23 cellular contexts compared by ENCODE assay signal in the genomic region with DNA sequence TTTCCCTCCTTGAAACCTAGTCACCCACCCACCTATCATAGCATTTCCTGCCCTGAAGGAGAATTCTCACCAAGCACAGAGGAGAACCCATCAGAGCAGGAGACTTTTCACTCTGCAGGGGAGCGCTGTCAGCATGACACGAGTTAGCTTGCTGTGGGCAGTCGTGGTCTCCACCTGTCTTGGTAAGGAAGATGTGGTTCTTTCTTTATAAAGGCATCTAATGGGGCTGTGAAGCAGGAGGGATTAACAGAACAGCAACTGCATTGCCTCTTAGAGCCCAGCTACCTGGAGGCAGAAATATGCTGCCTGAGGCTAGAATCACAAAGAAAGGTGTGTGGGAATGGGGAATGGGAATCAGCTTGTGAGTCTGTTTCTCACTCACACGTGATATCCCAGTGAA.
A peak's percentile ranks its signal among the peaks of the same experiment; 100 is the strongest.
DNase-seq lines count a peak whose midpoint lies in the region; ATAC-seq and TF ChIP-seq lines count a peak whose summit lies in the region.
"Had no signal": no experiment of that assay in that cellular context is flagged by ENCODE, and none has a peak within 500 bp of the region (broad histone marks: within the 10 kb centered on the region; RNA-seq: fewer than 3 reads in every experiment).

No MANE protein-coding gene starts in this region.

- H3K9me3 ChIP-seq in CD8-positive, alpha-beta memory T cell (ENCODE audit: low read length) = no peaks in the 10 kb centered on the region
- H3K9me3 ChIP-seq in stomach = no peaks in the 10 kb centered on the region

- no peaks in the 10 kb centered on the region for H3K9me3 Mint-ChIP-seq in activated CD4-positive, alpha-beta T cell treated with anti-CD3 and anti-CD28 coated beads, Interleukin-2, amount 10 ng/mL, durations not matched to agents 7 days and 5 days
- H3K9me3 Mint-ChIP-seq in CD8-positive, alpha-beta memory T cell = no peaks in the 10 kb centered on the region
- H3K9me3 Mint-ChIP-seq in activated T-helper 17 cell treated with anti-CD3 and anti-CD28 coated beads, Interleukin-2, amount 50 U/mL, for 72 hours = no peaks in the 10 kb centered on the region
- peaks cover 0 to 1% (median 0%) of the 10 kb centered on the region in 9 donors for H3K9me3 Mint-ChIP-seq in naive thymus-derived CD8-positive, alpha-beta T cell
- H3K9me3 Mint-ChIP-seq: type B pancreatic cell had no signal

- peak overlapping the region; percentile 25 for H3K27ac Mint-ChIP-seq in activated CD4-positive, alpha-beta T cell treated with anti-CD3 and anti-CD28 coated beads, Interleukin-2, amount 10 ng/mL, durations not matched to agents 7 days and 5 days
- H3K27ac Mint-ChIP-seq in CD8-positive, alpha-beta memory T cell = peak overlapping the region in 4 of 8 donors; percentile 40 to 81 (median 74)
- no peak overlapping the region for H3K27ac Mint-ChIP-seq in activated T-helper 17 cell treated with anti-CD3 and anti-CD28 coated beads, Interleukin-2, amount 50 U/mL, for 72 hours
- peak overlapping the region in 7 of 10 donors; percentile 40 to 88 (median 66) for H3K27ac Mint-ChIP-seq in naive thymus-derived CD8-positive, alpha-beta T cell
- H3K27ac Mint-ChIP-seq: type B pancreatic cell had no signal

- TF ChIP-seq EP300 in stomach (IDR thresholded peaks at IDR 0.05) = no peak

- H3K27ac ChIP-seq in CD8-positive, alpha-beta memory T cell (ENCODE audit: low read depth, low read length) = no peak overlapping the region
- H3K27ac ChIP-seq in stomach = no peak overlapping the region
- H3K27ac ChIP-seq: cardiac muscle cell had no signal

- H3K4me1 ChIP-seq in CD8-positive, alpha-beta memory T cell (ENCODE audit: insufficient read depth, low read length) = no peaks in the 10 kb centered on the region
- H3K4me1 ChIP-seq in stomach = no peaks in the 10 kb centered on the region

- no peak for TF ChIP-seq CTCF in stomach (IDR thresholded peaks at IDR 0.05)

- DNase-seq in activated CD4-positive, alpha-beta T cell treated with anti-CD3 and anti-CD28 coated beads, Interleukin-2, amount 10 ng/mL, durations not matched to agents 7 days and 5 days = no peak
- no peak for DNase-seq in activated CD4-positive, alpha-beta T cell treated with anti-CD3 and anti-CD28 coated beads, Interleukin-2, amount 50 U/mL, for 4 hours
- no peak for DNase-seq in CD8-positive, alpha-beta memory T cell
- no peak for DNase-seq in naive thymus-derived CD8-positive, alpha-beta T cell
- DNase-seq in stomach = no peak
- no peak for DNase-seq in stimulated activated CD4-positive, alpha-beta T cell treated with anti-CD3 and anti-CD28 coated beads, Interleukin-1b, Interleukin-23, amount 100 ng/mL, for 48 hours
- no peak for DNase-seq in NK-92 treated with Interleukin-12 subunit alpha and Interleukin-12 subunit beta, amount 100 ng/mL, for 24 hours (lab: John Stamatoyannopoulos, UW)
- DNase-seq: activated CD4-positive, alpha-beta T cell treated with anti-CD3 and anti-CD28 coated beads for 4 hours; amniotic stem cell; dermis blood vessel endothelial cell; EL; glutamatergic neuron; mammary epithelial cell; NCI-H1048; NCI-H1930; PC-3; retina; SHP77; stimulated activated CD4-positive, alpha-beta T cell treated with anti-CD3 and anti-CD28 coated beads, Interleukin-4, amount 100 ng/mL, for 24 hours; SW 1271 had no signal

- peak overlapping the region; percentile 48 for H3K4me3 Mint-ChIP-seq in activated CD4-positive, alpha-beta T cell treated with anti-CD3 and anti-CD28 coated beads, Interleukin-2, amount 10 ng/mL, durations not matched to agents 7 days and 5 days
- peak overlapping the region; percentile 24 to 85 (median 42) for H3K4me3 Mint-ChIP-seq in CD8-positive, alpha-beta memory T cell
- H3K4me3 Mint-ChIP-seq in activated T-helper 17 cell treated with anti-CD3 and anti-CD28 coated beads, Interleukin-2, amount 50 U/mL, for 72 hours = peak overlapping the region; percentile 23
- H3K4me3 Mint-ChIP-seq in naive thymus-derived CD8-positive, alpha-beta T cell = peak overlapping the region; percentile 7 to 77 (median 54)
- H3K4me3 Mint-ChIP-seq: type B pancreatic cell had no signal

- no peaks in the 10 kb centered on the region for H3K36me3 Mint-ChIP-seq in activated CD4-positive, alpha-beta T cell treated with anti-CD3 and anti-CD28 coated beads, Interleukin-2, amount 10 ng/mL, durations not matched to agents 7 days and 5 days (ENCODE audit: low read depth)
- H3K36me3 Mint-ChIP-seq in CD8-positive, alpha-beta memory T cell = no peaks in the 10 kb centered on the region
- no peaks in the 10 kb centered on the region for H3K36me3 Mint-ChIP-seq in activated T-helper 17 cell treated with anti-CD3 and anti-CD28 coated beads, Interleukin-2, amount 50 U/mL, for 72 hours (ENCODE audit: low read depth)
- H3K36me3 Mint-ChIP-seq in naive thymus-derived CD8-positive, alpha-beta T cell = no peaks in the 10 kb centered on the region
- H3K36me3 Mint-ChIP-seq: type B pancreatic cell had no signal

- TF ChIP-seq POLR2A in stomach (IDR thresholded peaks at IDR 0.05) = no peak

- H3K4me1 Mint-ChIP-seq in activated CD4-positive, alpha-beta T cell treated with anti-CD3 and anti-CD28 coated beads, Interleukin-2, amount 10 ng/mL, durations not matched to agents 7 days and 5 days = peaks cover 5% of the 10 kb centered on the region
- peaks cover 0 to 8% (median 1%) of the 10 kb centered on the region in 3 donors for H3K4me1 Mint-ChIP-seq in CD8-positive, alpha-beta memory T cell
- no peaks in the 10 kb centered on the region for H3K4me1 Mint-ChIP-seq in activated T-helper 17 cell treated with anti-CD3 and anti-CD28 coated beads, Interleukin-2, amount 50 U/mL, for 72 hours
- H3K4me1 Mint-ChIP-seq in naive thymus-derived CD8-positive, alpha-beta T cell = peaks cover 0 to 8% (median 3%) of the 10 kb centered on the region in 4 donors

- H3K27me3 Mint-ChIP-seq in activated CD4-positive, alpha-beta T cell treated with anti-CD3 and anti-CD28 coated beads, Interleukin-2, amount 10 ng/mL, durations not matched to agents 7 days and 5 days = no peaks in the 10 kb centered on the region
- no peaks in the 10 kb centered on the region for H3K27me3 Mint-ChIP-seq in CD8-positive, alpha-beta memory T cell
- no peaks in the 10 kb centered on the region for H3K27me3 Mint-ChIP-seq in activated T-helper 17 cell treated with anti-CD3 and anti-CD28 coated beads, Interleukin-2, amount 50 U/mL, for 72 hours
- peaks cover 0 to 12% (median 0%) of the 10 kb centered on the region in 5 donors for H3K27me3 Mint-ChIP-seq in naive thymus-derived CD8-positive, alpha-beta T cell

- ATAC-seq in activated T-helper 17 cell treated with anti-CD3 and anti-CD28 coated beads, Interleukin-2, amount 50 U/mL, for 72 hours (replicated peaks) = no peak
- ATAC-seq in naive thymus-derived CD8-positive, alpha-beta T cell = peak; percentile 30 to 54
- ATAC-seq: PC-3 had no signal

- POLR2A ChIA-PET in activated CD4-positive, alpha-beta T cell treated with anti-CD3 and anti-CD28 coated beads, Interleukin-2, amount 10 ng/mL, durations not matched to agents 7 days and 5 days (lab: Charles Lee) = no interaction called here
- POLR2A ChIA-PET in CD8-positive, alpha-beta memory T cell (lab: Charles Lee) = no interaction called here
- POLR2A ChIA-PET in naive thymus-derived CD8-positive, alpha-beta T cell (lab: Charles Lee) = no interaction called here

- no peak overlapping the region for H3K4me3 ChIP-seq in CD8-positive, alpha-beta memory T cell (ENCODE audit: low read length)
- H3K4me3 ChIP-seq in stomach = no peak overlapping the region
- H3K4me3 ChIP-seq: cardiac muscle cell had no signal

- intact Hi-C loops in stomach (cut with DNase I; ENCODE audit: low total_unique reads) = no loop called here

- CTCF ChIA-PET in activated CD4-positive, alpha-beta T cell treated with anti-CD3 and anti-CD28 coated beads, Interleukin-2, amount 10 ng/mL, durations not matched to agents 7 days and 5 days (lab: Charles Lee) = no interaction called here
- CTCF ChIA-PET in CD8-positive, alpha-beta memory T cell (lab: Charles Lee) = no interaction called here

- no peaks in the 10 kb centered on the region for H3K36me3 ChIP-seq in CD8-positive, alpha-beta memory T cell (ENCODE audit: insufficient read depth, low read length)
- no peaks in the 10 kb centered on the region for H3K36me3 ChIP-seq in stomach
- H3K36me3 ChIP-seq: cardiac muscle cell had no signal

- H3K27me3 ChIP-seq in CD8-positive, alpha-beta memory T cell (ENCODE audit: insufficient read depth, low read length, poor library complexity, severe bottlenecking) = no peaks in the 10 kb centered on the region
- H3K27me3 ChIP-seq in stomach = peaks cover 0 to 5% (median 0%) of the 10 kb centered on the region in 3 donors

- 55 to 64% (median 60%) methylated on average over 4 of the region's 4 CpGs for WGBS in stomach, 5 donors
